Comparison of ENCODE assay signal across 7 cellular contexts in the genomic region with DNA sequence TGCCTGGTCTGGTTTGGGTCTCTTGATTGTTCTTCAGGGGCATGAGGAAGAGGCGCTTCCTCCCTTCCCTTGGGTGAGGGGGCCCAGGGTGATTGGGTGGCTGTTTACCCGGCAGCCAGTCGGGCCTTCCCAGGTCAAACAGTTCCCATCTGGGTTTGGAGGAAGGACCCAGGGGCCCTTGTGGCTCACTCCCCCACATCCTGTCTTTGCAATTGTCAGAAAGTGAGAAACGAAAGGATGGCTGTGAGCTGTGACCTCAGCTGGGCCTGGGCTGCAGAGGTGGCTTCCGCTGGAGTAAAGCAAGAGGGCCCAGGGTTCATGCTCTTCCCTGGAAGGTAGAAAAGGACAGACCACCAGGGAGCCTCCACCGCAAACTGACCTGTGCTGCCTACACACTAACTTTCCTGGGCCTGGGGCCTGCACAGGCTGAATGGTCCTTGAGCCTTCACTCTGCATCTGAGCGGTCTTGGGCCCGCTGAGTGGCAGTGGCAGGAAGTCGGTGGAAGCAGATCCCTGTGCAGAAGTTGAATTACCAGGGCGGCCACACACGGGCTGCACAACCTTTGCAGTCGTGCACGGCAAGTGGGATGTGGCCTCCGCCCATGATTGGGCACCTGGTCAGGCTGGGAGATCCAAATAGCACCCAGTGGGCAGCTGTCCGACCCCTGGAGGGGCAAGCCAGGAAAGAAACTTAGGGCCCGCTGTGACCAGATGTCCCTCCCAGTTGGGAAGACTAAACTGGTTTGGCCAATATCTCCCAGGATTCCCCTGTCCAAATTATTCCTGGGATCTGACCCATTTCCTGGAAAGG. TPM values are rescaled to one million over a fixed set of nuclear protein-coding genes. Genes with fewer than 3 reads are reported as not detected.
DNase-seq lines count a peak whose midpoint lies in the region; ATAC-seq and TF ChIP-seq lines count a peak whose summit lies in the region.

No MANE protein-coding gene starts in this region.

- WGBS in thyroid gland, 2 donors = 81 to 86% methylated on average over 10 to 12 of the region's 16 CpGs

- H3K27ac ChIP-seq in SJCRH30 = no peak overlapping the region
- H3K27ac ChIP-seq in thyroid gland = no peak overlapping the region

- H3K4me1 ChIP-seq in SJCRH30 (no peaks in the 10 kb centered on the region; the same call in 1 of the 2 replicates), thyroid gland (peaks cover 13 to 17% of the 10 kb centered on the region in 2 donors)

- H3K27me3 ChIP-seq in SJCRH30 = no peaks in the 10 kb centered on the region
- H3K27me3 ChIP-seq in thyroid gland = no peaks in the 10 kb centered on the region

- no peak overlapping the region for H3K4me3 ChIP-seq in SJCRH30
- no peak overlapping the region for H3K4me3 ChIP-seq in thyroid gland (replicated peaks in 1 of 3)

- intact Hi-C loops in thyroid gland (cut with DNase I) = no loop called here

- DNase-seq in T-helper 9 cell (peak; percentile 46), erythroblast (lab: John Stamatoyannopoulos, UW) (no peak), SJCRH30 (no peak), thyroid gland (no peak)
- DNase-seq in stimulated activated CD8-positive, alpha-beta memory T cell treated with anti-CD3 and anti-CD28 coated beads, Interleukin-2, amount 100 ng/mL, for 1 hour (ENCODE audit: low read depth in 2 of 2) = peak; percentile 27 to 33

- H3K9me3 ChIP-seq in SJCRH30 (replicated peaks) = no peaks in the 10 kb centered on the region
- no peaks in the 10 kb centered on the region for H3K9me3 ChIP-seq in thyroid gland

- TF ChIP-seq POLR2A in erythroblast (IDR thresholded peaks at IDR 0.05; ENCODE audit: low read length) (peak; percentile 32), thyroid gland (IDR thresholded peaks at IDR 0.05) (no peak)

- ATAC-seq in GM18909 (IDR thresholded peaks at IDR 0.05; ENCODE audit: poor library complexity, unreplicated experiment) (peak; percentile 47), HG03097 (IDR thresholded peaks at IDR 0.05; ENCODE audit: low FRiP score, unreplicated experiment) (peak; percentile 35)

- no peak for TF ChIP-seq CTCF in thyroid gland (IDR thresholded peaks at IDR 0.05)

- H3K36me3 ChIP-seq in SJCRH30 (peaks cover 51% of the 10 kb centered on the region), thyroid gland (peaks cover 30 to 32% of the 10 kb centered on the region in 2 donors)

RNA-seq across cellular contexts. Expression of a gene that starts 5.3 kb away (rescaled TPM):
- 0.61 TPM in 1 of 2 replicates, not detected in the other for total RNA-seq in SJCRH30 (2014; rRNA removed; shearing (Covaris generic))
- total RNA-seq in thyroid gland = 1 to 10 TPM in 1 of 4 donors, under 1 TPM in 1, not detected in 2; 0.22 to 1.5 TPM

RNA-seq across cellular contexts. Expression of a gene that starts 11.2 kb away (rescaled TPM):
- 52.4 and 53.8 TPM in 2 replicates for total RNA-seq in SJCRH30 (2014; rRNA removed; shearing (Covaris generic))
- 10 to 100 TPM; 34.5 to 52.6 (median 42.9) TPM for total RNA-seq in thyroid gland

RNA-seq across cellular contexts. Expression of a gene that starts 11.7 kb away (rescaled TPM):
- 2,068 and 2,616 TPM in 2 replicates for total RNA-seq in SJCRH30 (2014; rRNA removed; shearing (Covaris generic))
- total RNA-seq in thyroid gland = 1,000 to 10,000 TPM in 1 of 4 donors, 100 to 1,000 TPM in 3; 351 to 1,305 (median 623) TPM

RNA-seq across cellular contexts. Expression of a gene that starts 26.9 kb away (rescaled TPM):
- not detected in 2 replicates for total RNA-seq in SJCRH30 (2014; rRNA removed; shearing (Covaris generic))
- total RNA-seq in thyroid gland = under 1 TPM in 1 of 4 donors, not detected in 3; 0.13 TPM

RNA-seq across cellular contexts. Expression of a gene that starts 27.3 kb away (rescaled TPM):
- not detected in 2 replicates for total RNA-seq in SJCRH30 (2014; rRNA removed; shearing (Covaris generic))
- total RNA-seq in thyroid gland = not detected

Comparison
In these comparisons a context has a peak if more than half of its experiments do, and no peak if none do; other contexts are left out.
1. DNase-seq: peak in T-helper 9 cell (single experiment) and stimulated activated CD8-positive, alpha-beta memory T cell treated with anti-CD3 and anti-CD28 coated beads, Interleukin-2, amount 100 ng/mL, for 1 hour (2 of 2); none in erythroblast (0 of 2), SJCRH30 (0 of 2) and thyroid gland (0 of 2).